ENCODE assay signal across 8 cellular contexts in the genomic region with DNA sequence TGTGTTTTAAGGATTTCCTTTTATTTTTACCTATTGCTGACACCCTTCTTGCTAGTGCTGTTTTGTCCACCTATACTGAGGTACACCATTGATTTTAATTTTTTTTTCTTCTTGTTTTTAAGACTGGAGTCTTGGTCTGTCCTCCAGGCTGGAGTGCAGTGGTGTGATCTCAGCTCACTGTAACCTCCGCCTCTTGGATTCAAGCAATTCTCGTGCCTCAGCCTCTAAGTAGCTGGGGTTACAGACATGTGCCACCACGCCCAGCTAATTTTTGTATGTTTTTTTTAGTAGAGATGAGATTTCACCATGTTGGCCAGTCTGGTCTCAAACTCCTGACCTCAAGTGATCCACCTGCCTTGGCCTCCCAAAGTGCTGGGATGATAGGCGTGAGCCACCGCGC. TPM values are rescaled to one million over a fixed set of nuclear protein-coding genes. Genes with fewer than 3 reads are reported as not detected.
DNase-seq lines count a peak whose midpoint lies in the region; TF ChIP-seq lines count a peak whose summit lies in the region.
"Not testable (repeated sequence)": the region's sequence is repeated elsewhere in the genome, so short reads cannot be mapped to it uniquely, and the experiment has no call there.
"Had no signal": no experiment of that assay in that cellular context is flagged by ENCODE, and none has a peak within 500 bp of the region (broad histone marks: within the 10 kb centered on the region; RNA-seq: fewer than 3 reads in every experiment).

No MANE protein-coding gene starts in this region.

- H3K27ac ChIP-seq in SJSA1 = peak overlapping the region; percentile 61
- peak overlapping the region; percentile 45 for H3K27ac ChIP-seq in mammary epithelial cell (ENCODE audit: insufficient read depth, low read depth, low read length)
- peak overlapping the region; percentile 70 for H3K27ac ChIP-seq in mesodermal cell (ENCODE audit: low read depth, low read length, severe bottlenecking)

- POLR2A ChIA-PET in Caco-2 (lab: Charles Lee) = not testable (repeated sequence)

- not testable (repeated sequence) for H3K4me3 Mint-ChIP-seq in Caco-2 (ENCODE audit: unreplicated experiment)

- H3K79me2 ChIP-seq in mammary epithelial cell (ENCODE audit: insufficient read depth, low read length) = peaks cover 72% of the 10 kb centered on the region

- H3K27me3 ChIP-seq in Caco-2 (replicated peaks; ENCODE audit: control insufficient read depth, insufficient read depth, low read length); SJSA1 (replicated peaks); mammary epithelial cell (ENCODE audit: insufficient read depth, low read length); skeletal muscle satellite cell (ENCODE audit: control insufficient read depth, insufficient read depth, low read length): not testable (repeated sequence)

- not testable (repeated sequence) for TF ChIP-seq CTCF in Caco-2 (IDR thresholded peaks at IDR 0.05; ENCODE audit: insufficient read depth in 1 of 2, low read depth in 1 of 2, low read length in 1 of 2, severe bottlenecking in 1 of 2, unreplicated experiment in 1 of 2); mammary epithelial cell (conservative IDR thresholded peaks at IDR 0.05 in 1 of 2, IDR thresholded peaks at IDR 0.05 in 1 of 2; ENCODE audit: extremely low read depth in 1 of 2, insufficient read depth in 1 of 2, low read depth in 1 of 2, low read length in 2 of 2)

- not testable (repeated sequence) for H2AFZ ChIP-seq in mammary epithelial cell (ENCODE audit: low read depth, low read length)

- not testable (repeated sequence) for H3K9me3 ChIP-seq in Caco-2; SJSA1 (replicated peaks); mammary epithelial cell (replicated peaks; ENCODE audit: insufficient read depth, low read length); mesodermal cell (ENCODE audit: control insufficient read depth, low read length); skeletal muscle satellite cell (replicated peaks; ENCODE audit: low read length)

- H3K4me1 ChIP-seq in Caco-2 (peaks cover 23% of the 10 kb centered on the region), SJSA1 (replicated peaks) (peaks cover 60% of the 10 kb centered on the region), mammary epithelial cell (ENCODE audit: insufficient read depth, low read length) (peaks cover 42% of the 10 kb centered on the region), mesodermal cell (ENCODE audit: control insufficient read depth, insufficient read depth, low read length, poor library complexity, severe bottlenecking) (peaks cover 53% of the 10 kb centered on the region), skeletal muscle satellite cell (ENCODE audit: control insufficient read depth, insufficient read depth, low read length) (peaks cover 52% of the 10 kb centered on the region)

- 80% methylated on average over 5 of the region's 6 CpGs for WGBS in mammary epithelial cell (ENCODE audit: low coverage, missing lambda C conversion rate)
- 96 to 100% methylated on average over 4 to 5 of the region's 6 CpGs for WGBS in mesodermal cell (ENCODE audit: insufficient coverage in 2 of 2), 2 experiments

- H3K36me3 Mint-ChIP-seq in Caco-2 (ENCODE audit: insufficient read depth, unreplicated experiment) = peaks cover 45% of the 10 kb centered on the region

- not testable (repeated sequence) for H3K9me3 Mint-ChIP-seq in Caco-2 (ENCODE audit: unreplicated experiment)

- not testable (repeated sequence) for BruUV-seq in Caco-2 (replicated peaks; lab: Mats Ljungman, UMichigan); mammary epithelial cell (replicated peaks; lab: Mats Ljungman, UMichigan)

- intact Hi-C loops in Caco-2 (cut with micrococcal nuclease; ENCODE audit: unreplicated experiment) = not testable (repeated sequence)
- intact Hi-C loops in mammary epithelial cell (cut with micrococcal nuclease) = loop anchor here (1.0 kb wide), 1 partner anchor 32 kb away; no protein-coding TSS in a partner anchor

- not testable (repeated sequence) for H3K4me3 ChIP-seq in Caco-2 (ENCODE audit: low read depth, low read length); SJSA1; mammary epithelial cell (replicated peaks in 1 of 3; ENCODE audit: insufficient read depth in 1 of 3, low read depth in 2 of 3, low read length in 3 of 3); mesodermal cell (ENCODE audit: extremely low read depth, insufficient read depth, low read length, poor library complexity, severe bottlenecking); skeletal muscle satellite cell (ENCODE audit: low read length)

- H3K4me1 Mint-ChIP-seq in Caco-2 (ENCODE audit: low read depth, unreplicated experiment) = peaks cover 18% of the 10 kb centered on the region

- not testable (repeated sequence) for H4K20me1 ChIP-seq in mammary epithelial cell (ENCODE audit: insufficient read depth, low read length)

- dilution Hi-C loops in mammary epithelial cell (cut with HindIII; ENCODE audit: low sequenced_read_pairs) = not testable (repeated sequence)

- H3K4me2 ChIP-seq in mammary epithelial cell (ENCODE audit: insufficient read depth, low read depth, low read length) (peak overlapping the region; percentile 32), skeletal muscle satellite cell (ENCODE audit: low read length) (peak overlapping the region; percentile 35)

- not testable (repeated sequence) for DNase-seq in Caco-2; SJSA1 (ENCODE audit: low read depth in 1 of 2, low spot score in 2 of 2); mammary epithelial cell
- DNase-seq in NCI-H226 (peak; percentile 62), glomerular visceral epithelial cell (ENCODE audit: extremely low spot score) (peak; percentile 27)

- in situ Hi-C loops in mammary epithelial cell (cut with MboI; ENCODE audit: low sequenced_read_pairs in 2 of 2) = not testable (repeated sequence)

- H3K27ac Mint-ChIP-seq in Caco-2 (ENCODE audit: unreplicated experiment) = peak overlapping the region; percentile 60

- not testable (repeated sequence) for H3K9ac ChIP-seq in mammary epithelial cell (ENCODE audit: insufficient read depth, low read length)
- H3K9ac ChIP-seq in skeletal muscle satellite cell (ENCODE audit: low read depth, low read length) = peak overlapping the region; percentile 32

- CTCF ChIA-PET in Caco-2 (lab: Charles Lee) = interaction anchor here (1.3 kb wide), 1 partner anchor 56 kb away, joined by 4 read pairs; no protein-coding TSS in a partner anchor
- CTCF ChIA-PET in mammary epithelial cell (lab: Charles Lee; ENCODE audit: low non-redundant PET) = not testable (repeated sequence)

- H3K36me3 ChIP-seq in Caco-2 (ENCODE audit: control insufficient read depth, insufficient read depth, low read length); mammary epithelial cell (ENCODE audit: insufficient read depth, low read length); skeletal muscle satellite cell (ENCODE audit: insufficient read depth, low read length): not testable (repeated sequence)
- peaks cover 69% of the 10 kb centered on the region for H3K36me3 ChIP-seq in SJSA1
- peaks cover 64% of the 10 kb centered on the region for H3K36me3 ChIP-seq in mesodermal cell (ENCODE audit: control insufficient read depth, insufficient read depth, low read length)

- not testable (repeated sequence) for H3K27me3 Mint-ChIP-seq in Caco-2 (ENCODE audit: insufficient read depth, unreplicated experiment)

RNA-seq across cellular contexts. Expression of a gene that starts 32.4 kb away (rescaled TPM):
- 73.5 and 78.1 TPM in 2 replicates for total RNA-seq in Caco-2 (2022)
- total RNA-seq in SJSA1 (2014; rRNA removed; shearing (Covaris generic)) = 445 and 523 TPM in 2 replicates
- 10 to 100 TPM; 27.0 to 76.6 TPM for total RNA-seq in mammary epithelial cell
- polyA plus RNA-seq in mammary epithelial cell = 60.4 TPM
- polyA minus RNA-seq in mammary epithelial cell = 15.7 TPM
- 133 TPM for polyA plus RNA-seq in mesodermal cell (2013, experiment 1 of 2)
- polyA plus RNA-seq in mesodermal cell (2013, experiment 2 of 2) = 116 TPM
- total RNA-seq in skeletal muscle satellite cell (2012; rRNA removed) = 57.0 and 75.8 TPM in 2 replicates
- polyA plus RNA-seq: K562 had no signal
